ENCODE assay signal across 1 cellular context in the genomic region with DNA sequence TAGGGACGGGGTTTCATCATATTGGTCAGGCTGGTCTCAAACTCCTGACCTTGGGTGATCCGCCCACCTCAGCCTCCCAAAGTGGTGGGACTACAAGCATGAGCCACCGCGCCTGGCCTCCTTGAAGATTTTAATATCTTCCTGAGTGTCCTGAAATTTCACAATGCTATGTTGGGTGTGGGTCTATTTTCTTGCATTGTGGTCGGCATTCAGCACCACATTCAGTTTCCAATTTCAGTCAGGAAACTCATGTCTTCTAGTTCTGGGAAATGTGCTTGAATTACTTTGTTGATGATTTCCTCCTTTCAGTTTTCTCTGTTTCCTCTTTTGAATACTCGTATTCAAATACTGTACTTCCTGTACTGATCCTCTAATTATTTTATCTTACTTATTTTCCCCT.
TF ChIP-seq lines count a peak whose summit lies in the region.

No MANE protein-coding gene starts in this region.

TF ChIP-seq in K562, 482 proteins besides CTCF, POLR2A, EP300 and RAD21 (continued from another document and continues in another):
- TF ChIP-seq, protein P1, sequence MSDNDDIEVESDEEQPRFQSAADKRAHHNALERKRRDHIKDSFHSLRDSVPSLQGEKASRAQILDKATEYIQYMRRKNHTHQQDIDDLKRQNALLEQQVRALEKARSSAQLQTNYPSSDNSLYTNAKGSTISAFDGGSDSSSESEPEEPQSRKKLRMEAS (CRISPR knock-in tag; IDR thresholded peaks at IDR 0.05) = no peak
- TF ChIP-seq LEF1 (IDR thresholded peaks at IDR 0.05) = peak; percentile 34; the same call in 1 of the 2 replicates
- no peak for TF ChIP-seq SRSF9 (IDR thresholded peaks at IDR 0.05; ENCODE audit: borderline replicate concordance, low read depth, low read length)
- no peak for TF ChIP-seq FIP1L1 (IDR thresholded peaks at IDR 0.05; ENCODE audit: low read depth, low read length, poor library complexity, severe bottlenecking)
- TF ChIP-seq, protein P2, sequence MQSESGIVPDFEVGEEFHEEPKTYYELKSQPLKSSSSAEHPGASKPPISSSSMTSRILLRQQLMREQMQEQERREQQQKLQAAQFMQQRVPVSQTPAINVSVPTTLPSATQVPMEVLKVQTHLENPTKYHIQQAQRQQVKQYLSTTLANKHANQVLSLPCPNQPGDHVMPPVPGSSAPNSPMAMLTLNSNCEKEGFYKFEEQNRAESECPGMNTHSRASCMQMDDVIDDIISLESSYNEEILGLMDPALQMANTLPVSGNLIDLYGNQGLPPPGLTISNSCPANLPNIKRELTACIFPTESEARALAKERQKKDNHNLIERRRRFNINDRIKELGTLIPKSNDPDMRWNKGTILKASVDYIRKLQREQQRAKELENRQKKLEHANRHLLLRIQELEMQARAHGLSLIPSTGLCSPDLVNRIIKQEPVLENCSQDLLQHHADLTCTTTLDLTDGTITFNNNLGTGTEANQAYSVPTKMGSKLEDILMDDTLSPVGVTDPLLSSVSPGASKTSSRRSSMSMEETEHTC (IDR thresholded peaks at IDR 0.05) = no peak
- no peak for TF ChIP-seq TGIF2 (CRISPR knock-in tag; IDR thresholded peaks at IDR 0.05)
- no peak for TF ChIP-seq BACH1 (tag; IDR thresholded peaks at IDR 0.05)
- no peak for TF ChIP-seq NR1H2 (CRISPR knock-in tag; IDR thresholded peaks at IDR 0.05)
- TF ChIP-seq, protein P3, sequence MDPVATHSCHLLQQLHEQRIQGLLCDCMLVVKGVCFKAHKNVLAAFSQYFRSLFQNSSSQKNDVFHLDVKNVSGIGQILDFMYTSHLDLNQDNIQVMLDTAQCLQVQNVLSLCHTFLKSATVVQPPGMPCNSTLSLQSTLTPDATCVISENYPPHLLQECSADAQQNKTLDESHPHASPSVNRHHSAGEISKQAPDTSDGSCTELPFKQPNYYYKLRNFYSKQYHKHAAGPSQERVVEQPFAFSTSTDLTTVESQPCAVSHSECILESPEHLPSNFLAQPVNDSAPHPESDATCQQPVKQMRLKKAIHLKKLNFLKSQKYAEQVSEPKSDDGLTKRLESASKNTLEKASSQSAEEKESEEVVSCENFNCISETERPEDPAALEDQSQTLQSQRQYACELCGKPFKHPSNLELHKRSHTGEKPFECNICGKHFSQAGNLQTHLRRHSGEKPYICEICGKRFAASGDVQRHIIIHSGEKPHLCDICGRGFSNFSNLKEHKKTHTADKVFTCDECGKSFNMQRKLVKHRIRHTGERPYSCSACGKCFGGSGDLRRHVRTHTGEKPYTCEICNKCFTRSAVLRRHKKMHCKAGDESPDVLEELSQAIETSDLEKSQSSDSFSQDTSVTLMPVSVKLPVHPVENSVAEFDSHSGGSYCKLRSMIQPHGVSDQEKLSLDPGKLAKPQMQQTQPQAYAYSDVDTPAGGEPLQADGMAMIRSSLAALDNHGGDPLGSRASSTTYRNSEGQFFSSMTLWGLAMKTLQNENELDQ (CRISPR knock-in tag; IDR thresholded peaks at IDR 0.05; ENCODE audit: borderline replicate concordance) = no peak
- no peak for TF ChIP-seq SMARCE1 (IDR thresholded peaks at IDR 0.05)
- no peak for TF ChIP-seq CBX3 (IDR thresholded peaks at IDR 0.05; ENCODE audit: borderline replicate concordance in 1 of 2, low read length in 2 of 2)
- no peak for TF ChIP-seq KAT2B (IDR thresholded peaks at IDR 0.05; ENCODE audit: low read depth, low read length)
- no peak for TF ChIP-seq TBP (optimal IDR thresholded peaks at IDR 0.05; ENCODE audit: low read depth, low read length)
- TF ChIP-seq ZNF184 (CRISPR knock-in tag; IDR thresholded peaks at IDR 0.05) = no peak
- TF ChIP-seq NR2C1 (IDR thresholded peaks at IDR 0.05) = no peak
- 0 out of 2 replicates have a peak, but pooled peaks have one; percentile 16 for TF ChIP-seq NR2C1 (tag; IDR thresholded peaks at IDR 0.05)
- TF ChIP-seq MCM7 (IDR thresholded peaks at IDR 0.05) = no peak
- TF ChIP-seq TEAD1 (CRISPR knock-in tag; IDR thresholded peaks at IDR 0.05) = no peak
- TF ChIP-seq, protein P4, sequence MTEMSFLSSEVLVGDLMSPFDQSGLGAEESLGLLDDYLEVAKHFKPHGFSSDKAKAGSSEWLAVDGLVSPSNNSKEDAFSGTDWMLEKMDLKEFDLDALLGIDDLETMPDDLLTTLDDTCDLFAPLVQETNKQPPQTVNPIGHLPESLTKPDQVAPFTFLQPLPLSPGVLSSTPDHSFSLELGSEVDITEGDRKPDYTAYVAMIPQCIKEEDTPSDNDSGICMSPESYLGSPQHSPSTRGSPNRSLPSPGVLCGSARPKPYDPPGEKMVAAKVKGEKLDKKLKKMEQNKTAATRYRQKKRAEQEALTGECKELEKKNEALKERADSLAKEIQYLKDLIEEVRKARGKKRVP (CRISPR knock-in tag; IDR thresholded peaks at IDR 0.05) = no peak
- no peak for TF ChIP-seq ZKSCAN8 (CRISPR knock-in tag; IDR thresholded peaks at IDR 0.05)
- TF ChIP-seq EP400 (IDR thresholded peaks at IDR 0.05) = peak; percentile 31; the same call in 1 of the 2 replicates
- no peak for TF ChIP-seq CBX2 (IDR thresholded peaks at IDR 0.05; ENCODE audit: insufficient read depth, low read length, poor library complexity, severe bottlenecking)
- TF ChIP-seq, protein P5, sequence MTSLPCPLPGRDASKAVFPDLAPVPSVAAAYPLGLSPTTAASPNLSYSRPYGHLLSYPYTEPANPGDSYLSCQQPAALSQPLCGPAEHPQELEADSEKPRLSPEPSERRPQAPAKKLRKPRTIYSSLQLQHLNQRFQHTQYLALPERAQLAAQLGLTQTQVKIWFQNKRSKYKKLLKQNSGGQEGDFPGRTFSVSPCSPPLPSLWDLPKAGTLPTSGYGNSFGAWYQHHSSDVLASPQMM (CRISPR knock-in tag; IDR thresholded peaks at IDR 0.05) = no peak
- TF ChIP-seq, protein P6, sequence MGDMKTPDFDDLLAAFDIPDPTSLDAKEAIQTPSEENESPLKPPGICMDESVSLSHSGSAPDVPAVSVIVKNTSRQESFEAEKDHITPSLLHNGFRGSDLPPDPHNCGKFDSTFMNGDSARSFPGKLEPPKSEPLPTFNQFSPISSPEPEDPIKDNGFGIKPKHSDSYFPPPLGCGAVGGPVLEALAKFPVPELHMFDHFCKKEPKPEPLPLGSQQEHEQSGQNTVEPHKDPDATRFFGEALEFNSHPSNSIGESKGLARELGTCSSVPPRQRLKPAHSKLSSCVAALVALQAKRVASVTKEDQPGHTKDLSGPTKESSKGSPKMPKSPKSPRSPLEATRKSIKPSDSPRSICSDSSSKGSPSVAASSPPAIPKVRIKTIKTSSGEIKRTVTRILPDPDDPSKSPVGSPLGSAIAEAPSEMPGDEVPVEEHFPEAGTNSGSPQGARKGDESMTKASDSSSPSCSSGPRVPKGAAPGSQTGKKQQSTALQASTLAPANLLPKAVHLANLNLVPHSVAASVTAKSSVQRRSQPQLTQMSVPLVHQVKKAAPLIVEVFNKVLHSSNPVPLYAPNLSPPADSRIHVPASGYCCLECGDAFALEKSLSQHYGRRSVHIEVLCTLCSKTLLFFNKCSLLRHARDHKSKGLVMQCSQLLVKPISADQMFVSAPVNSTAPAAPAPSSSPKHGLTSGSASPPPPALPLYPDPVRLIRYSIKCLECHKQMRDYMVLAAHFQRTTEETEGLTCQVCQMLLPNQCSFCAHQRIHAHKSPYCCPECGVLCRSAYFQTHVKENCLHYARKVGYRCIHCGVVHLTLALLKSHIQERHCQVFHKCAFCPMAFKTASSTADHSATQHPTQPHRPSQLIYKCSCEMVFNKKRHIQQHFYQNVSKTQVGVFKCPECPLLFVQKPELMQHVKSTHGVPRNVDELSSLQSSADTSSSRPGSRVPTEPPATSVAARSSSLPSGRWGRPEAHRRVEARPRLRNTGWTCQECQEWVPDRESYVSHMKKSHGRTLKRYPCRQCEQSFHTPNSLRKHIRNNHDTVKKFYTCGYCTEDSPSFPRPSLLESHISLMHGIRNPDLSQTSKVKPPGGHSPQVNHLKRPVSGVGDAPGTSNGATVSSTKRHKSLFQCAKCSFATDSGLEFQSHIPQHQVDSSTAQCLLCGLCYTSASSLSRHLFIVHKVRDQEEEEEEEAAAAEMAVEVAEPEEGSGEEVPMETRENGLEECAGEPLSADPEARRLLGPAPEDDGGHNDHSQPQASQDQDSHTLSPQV (IDR thresholded peaks at IDR 0.05) = peak; percentile 45; the same call in 1 of the 2 replicates
- TF ChIP-seq, protein P7, sequence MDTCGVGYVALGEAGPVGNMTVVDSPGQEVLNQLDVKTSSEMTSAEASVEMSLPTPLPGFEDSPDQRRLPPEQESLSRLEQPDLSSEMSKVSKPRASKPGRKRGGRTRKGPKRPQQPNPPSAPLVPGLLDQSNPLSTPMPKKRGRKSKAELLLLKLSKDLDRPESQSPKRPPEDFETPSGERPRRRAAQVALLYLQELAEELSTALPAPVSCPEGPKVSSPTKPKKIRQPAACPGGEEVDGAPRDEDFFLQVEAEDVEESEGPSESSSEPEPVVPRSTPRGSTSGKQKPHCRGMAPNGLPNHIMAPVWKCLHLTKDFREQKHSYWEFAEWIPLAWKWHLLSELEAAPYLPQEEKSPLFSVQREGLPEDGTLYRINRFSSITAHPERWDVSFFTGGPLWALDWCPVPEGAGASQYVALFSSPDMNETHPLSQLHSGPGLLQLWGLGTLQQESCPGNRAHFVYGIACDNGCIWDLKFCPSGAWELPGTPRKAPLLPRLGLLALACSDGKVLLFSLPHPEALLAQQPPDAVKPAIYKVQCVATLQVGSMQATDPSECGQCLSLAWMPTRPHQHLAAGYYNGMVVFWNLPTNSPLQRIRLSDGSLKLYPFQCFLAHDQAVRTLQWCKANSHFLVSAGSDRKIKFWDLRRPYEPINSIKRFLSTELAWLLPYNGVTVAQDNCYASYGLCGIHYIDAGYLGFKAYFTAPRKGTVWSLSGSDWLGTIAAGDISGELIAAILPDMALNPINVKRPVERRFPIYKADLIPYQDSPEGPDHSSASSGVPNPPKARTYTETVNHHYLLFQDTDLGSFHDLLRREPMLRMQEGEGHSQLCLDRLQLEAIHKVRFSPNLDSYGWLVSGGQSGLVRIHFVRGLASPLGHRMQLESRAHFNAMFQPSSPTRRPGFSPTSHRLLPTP (IDR thresholded peaks at IDR 0.05; ENCODE audit: borderline replicate concordance, extremely low read depth, insufficient read length) = no peak
- TF ChIP-seq, protein P8, sequence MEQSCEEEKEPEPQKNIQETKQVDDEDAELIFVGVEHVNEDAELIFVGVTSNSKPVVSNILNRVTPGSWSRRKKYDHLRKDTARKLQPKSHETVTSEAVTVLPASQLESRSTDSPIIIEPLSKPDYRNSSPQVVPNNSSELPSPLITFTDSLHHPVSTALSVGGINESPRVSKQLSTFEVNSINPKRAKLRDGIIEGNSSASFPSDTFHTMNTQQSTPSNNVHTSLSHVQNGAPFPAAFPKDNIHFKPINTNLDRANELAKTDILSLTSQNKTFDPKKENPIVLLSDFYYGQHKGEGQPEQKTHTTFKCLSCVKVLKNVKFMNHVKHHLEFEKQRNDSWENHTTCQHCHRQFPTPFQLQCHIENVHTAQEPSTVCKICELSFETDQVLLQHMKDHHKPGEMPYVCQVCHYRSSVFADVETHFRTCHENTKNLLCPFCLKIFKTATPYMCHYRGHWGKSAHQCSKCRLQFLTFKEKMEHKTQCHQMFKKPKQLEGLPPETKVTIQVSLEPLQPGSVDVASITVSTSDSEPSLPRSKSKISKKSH (CRISPR knock-in tag; IDR thresholded peaks at IDR 0.05) = no peak
- no peak for TF ChIP-seq NFXL1 (CRISPR knock-in tag; IDR thresholded peaks at IDR 0.05)
- TF ChIP-seq GATA2 (CRISPR knock-in tag; IDR thresholded peaks at IDR 0.05) = no peak
- TF ChIP-seq U2AF2 (optimal IDR thresholded peaks at IDR 0.05; ENCODE audit: low read depth, low read length) = no peak
- no peak for TF ChIP-seq NCOA4 (IDR thresholded peaks at IDR 0.05; ENCODE audit: partially characterized antibody)
- TF ChIP-seq, protein P9, sequence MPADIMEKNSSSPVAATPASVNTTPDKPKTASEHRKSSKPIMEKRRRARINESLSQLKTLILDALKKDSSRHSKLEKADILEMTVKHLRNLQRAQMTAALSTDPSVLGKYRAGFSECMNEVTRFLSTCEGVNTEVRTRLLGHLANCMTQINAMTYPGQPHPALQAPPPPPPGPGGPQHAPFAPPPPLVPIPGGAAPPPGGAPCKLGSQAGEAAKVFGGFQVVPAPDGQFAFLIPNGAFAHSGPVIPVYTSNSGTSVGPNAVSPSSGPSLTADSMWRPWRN (IDR thresholded peaks at IDR 0.05; ENCODE audit: low read depth) = no peak
- no peak for TF ChIP-seq ZNF12 (CRISPR knock-in tag; IDR thresholded peaks at IDR 0.05)
- no peak for TF ChIP-seq KLF1 (tag; IDR thresholded peaks at IDR 0.05)
- no peak for TF ChIP-seq RBM22 (IDR thresholded peaks at IDR 0.05; ENCODE audit: low read depth, low read length, poor library complexity, severe bottlenecking)
- no peak for TF ChIP-seq ILK (tag; IDR thresholded peaks at IDR 0.05; ENCODE audit: borderline replicate concordance, low read depth)
- TF ChIP-seq FOXM1 (IDR thresholded peaks at IDR 0.05; ENCODE audit: low read depth) = no peak
- no peak for TF ChIP-seq FOXM1 (CRISPR knock-in tag; IDR thresholded peaks at IDR 0.05; ENCODE audit: low read depth)
- TF ChIP-seq RFX1 (IDR thresholded peaks at IDR 0.05) = no peak
- TF ChIP-seq, protein P10, sequence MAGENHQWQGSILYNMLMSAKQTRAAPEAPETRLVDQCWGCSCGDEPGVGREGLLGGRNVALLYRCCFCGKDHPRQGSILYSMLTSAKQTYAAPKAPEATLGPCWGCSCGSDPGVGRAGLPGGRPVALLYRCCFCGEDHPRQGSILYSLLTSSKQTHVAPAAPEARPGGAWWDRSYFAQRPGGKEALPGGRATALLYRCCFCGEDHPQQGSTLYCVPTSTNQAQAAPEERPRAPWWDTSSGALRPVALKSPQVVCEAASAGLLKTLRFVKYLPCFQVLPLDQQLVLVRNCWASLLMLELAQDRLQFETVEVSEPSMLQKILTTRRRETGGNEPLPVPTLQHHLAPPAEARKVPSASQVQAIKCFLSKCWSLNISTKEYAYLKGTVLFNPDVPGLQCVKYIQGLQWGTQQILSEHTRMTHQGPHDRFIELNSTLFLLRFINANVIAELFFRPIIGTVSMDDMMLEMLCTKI (IDR thresholded peaks at IDR 0.05; ENCODE audit: partially characterized antibody) = no peak
- 0 out of 4 replicates have a peak, but pooled peaks of 1 of the 2 experiments have one; percentile 26 for TF ChIP-seq ETV6 (IDR thresholded peaks at IDR 0.05; ENCODE audit: borderline replicate concordance in 1 of 2, low read depth in 2 of 2, low read length in 1 of 2)
- TF ChIP-seq ETV6 (CRISPR knock-in tag; IDR thresholded peaks at IDR 0.05; ENCODE audit: borderline replicate concordance) = no peak
- TF ChIP-seq NFE2L1 (tag; IDR thresholded peaks at IDR 0.05; ENCODE audit: borderline replicate concordance, low read depth) = no peak
- TF ChIP-seq, protein P11, sequence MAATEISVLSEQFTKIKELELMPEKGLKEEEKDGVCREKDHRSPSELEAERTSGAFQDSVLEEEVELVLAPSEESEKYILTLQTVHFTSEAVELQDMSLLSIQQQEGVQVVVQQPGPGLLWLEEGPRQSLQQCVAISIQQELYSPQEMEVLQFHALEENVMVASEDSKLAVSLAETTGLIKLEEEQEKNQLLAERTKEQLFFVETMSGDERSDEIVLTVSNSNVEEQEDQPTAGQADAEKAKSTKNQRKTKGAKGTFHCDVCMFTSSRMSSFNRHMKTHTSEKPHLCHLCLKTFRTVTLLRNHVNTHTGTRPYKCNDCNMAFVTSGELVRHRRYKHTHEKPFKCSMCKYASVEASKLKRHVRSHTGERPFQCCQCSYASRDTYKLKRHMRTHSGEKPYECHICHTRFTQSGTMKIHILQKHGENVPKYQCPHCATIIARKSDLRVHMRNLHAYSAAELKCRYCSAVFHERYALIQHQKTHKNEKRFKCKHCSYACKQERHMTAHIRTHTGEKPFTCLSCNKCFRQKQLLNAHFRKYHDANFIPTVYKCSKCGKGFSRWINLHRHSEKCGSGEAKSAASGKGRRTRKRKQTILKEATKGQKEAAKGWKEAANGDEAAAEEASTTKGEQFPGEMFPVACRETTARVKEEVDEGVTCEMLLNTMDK (IDR thresholded peaks at IDR 0.05; ENCODE audit: borderline replicate concordance, insufficient read depth, low read depth, low read length, poor library complexity, severe bottlenecking) = no peak
- TF ChIP-seq HIVEP1 (CRISPR knock-in tag; IDR thresholded peaks at IDR 0.05) = no peak
- no peak for TF ChIP-seq DIDO1 (tag; IDR thresholded peaks at IDR 0.05; ENCODE audit: low read depth)
- TF ChIP-seq RBM25 (IDR thresholded peaks at IDR 0.05; ENCODE audit: low read depth, low read length, severe bottlenecking) = no peak
